ENCODE assay signal across 10 cellular contexts in the genomic region with DNA sequence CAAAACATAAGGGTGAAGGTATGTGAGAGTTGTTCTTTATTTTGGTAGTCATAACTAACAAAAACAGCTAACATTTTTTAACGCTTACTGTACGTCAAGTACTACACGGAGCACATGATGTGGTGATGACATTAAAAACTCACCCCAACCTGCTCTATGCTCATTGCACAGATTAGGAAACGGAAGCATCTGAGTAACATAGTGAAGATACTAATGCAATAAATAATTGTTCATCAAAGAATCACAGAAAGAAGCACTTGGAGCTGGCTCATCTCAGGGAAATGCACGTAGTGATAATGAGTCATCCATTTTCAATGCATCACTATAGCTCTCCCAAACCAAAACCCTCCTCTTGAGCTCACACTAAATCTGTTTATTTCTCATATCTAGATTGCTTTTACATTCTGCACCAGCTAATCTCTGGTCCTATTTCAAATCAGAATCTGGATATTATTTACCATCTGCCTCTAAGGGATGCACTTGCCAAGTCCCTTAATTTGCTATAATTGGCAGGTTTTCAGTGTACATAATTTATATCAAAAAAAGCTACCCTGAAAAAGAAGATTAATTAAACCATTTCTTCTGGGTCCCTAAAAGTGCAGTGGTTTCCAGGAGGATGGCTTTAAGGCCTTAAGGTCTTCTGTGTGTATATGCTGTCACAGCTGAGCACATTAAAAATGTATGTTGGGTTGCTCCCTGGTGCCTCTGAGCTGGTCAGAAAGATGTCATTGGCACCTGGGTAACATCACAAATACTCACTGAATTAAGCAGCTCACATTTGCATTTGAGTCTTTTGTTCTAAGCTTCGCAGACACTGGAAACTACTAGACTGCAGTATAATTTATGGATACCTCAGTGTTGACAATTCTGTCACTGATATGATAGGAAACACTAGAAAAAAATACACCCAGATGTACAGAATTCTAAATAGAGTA.
DNase-seq lines count a peak whose midpoint lies in the region; ATAC-seq and TF ChIP-seq lines count a peak whose summit lies in the region.
"Had no signal": no experiment of that assay in that cellular context is flagged by ENCODE, and none has a peak within 500 bp of the region (broad histone marks: within the 10 kb centered on the region; RNA-seq: fewer than 3 reads in every experiment).

No MANE protein-coding gene starts in this region.

- no peaks in the 10 kb centered on the region for H3F3A ChIP-seq in neural cell (ENCODE audit: insufficient read depth, low read length, poor library complexity, severe bottlenecking)

- H3K9me3 Mint-ChIP-seq in activated CD8-positive, alpha-beta memory T cell treated with anti-CD3 and anti-CD28 coated beads, Interleukin-2, amount 10 ng/mL, durations not matched to agents 7 days and 5 days (ENCODE audit: low read depth): no peaks in the 10 kb centered on the region

- no peaks in the 10 kb centered on the region for H4K20me1 ChIP-seq in neural cell (ENCODE audit: insufficient read depth)

- H3K27me3 Mint-ChIP-seq in activated CD8-positive, alpha-beta memory T cell treated with anti-CD3 and anti-CD28 coated beads, Interleukin-2, amount 10 ng/mL, durations not matched to agents 7 days and 5 days: peaks cover 17% of the 10 kb centered on the region

- peak overlapping the region; percentile 56 for H3K27ac ChIP-seq in neural cell (ENCODE audit: low read length)
- H3K27ac ChIP-seq: sigmoid colon had no signal

- no peak overlapping the region for H3K27ac Mint-ChIP-seq in activated CD8-positive, alpha-beta memory T cell treated with anti-CD3 and anti-CD28 coated beads, Interleukin-2, amount 10 ng/mL, durations not matched to agents 7 days and 5 days

- H3K79me2 ChIP-seq in neural cell (replicated peaks; ENCODE audit: insufficient read depth, low read length): no peaks in the 10 kb centered on the region

- peak; percentile 73 for TF ChIP-seq EP300 in neural cell (conservative IDR thresholded peaks at IDR 0.05; ENCODE audit: poor library complexity, severe bottlenecking)

- TF ChIP-seq CTCF in neural cell (IDR thresholded peaks at IDR 0.05; ENCODE audit: poor library complexity, severe bottlenecking): no peak

- no peaks in the 10 kb centered on the region for H3K9me3 ChIP-seq in neural cell (ENCODE audit: low read length)
- H3K9me3 ChIP-seq: sigmoid colon had no signal

- ATAC-seq in HG03469 (IDR thresholded peaks at IDR 0.05; ENCODE audit: unreplicated experiment) (no peak), HG03139 (IDR thresholded peaks at IDR 0.05; ENCODE audit: unreplicated experiment) (no peak)
- no peak for ATAC-seq in activated CD8-positive, alpha-beta memory T cell treated with anti-CD3 and anti-CD28 coated beads, Interleukin-2, amount 10 ng/mL, durations not matched to agents 7 days and 5 days

- CTCF ChIA-PET in activated CD8-positive, alpha-beta memory T cell treated with anti-CD3 and anti-CD28 coated beads, Interleukin-2, amount 10 ng/mL, durations not matched to agents 7 days and 5 days (lab: Charles Lee): interaction anchor here (2.0 kb wide), 1 partner anchor 682 kb away, joined by 4 read pairs; no protein-coding TSS in a partner anchor

- TF ChIP-seq RAD21 in neural cell (conservative IDR thresholded peaks at IDR 0.05): peak; percentile 13

- H3K9ac ChIP-seq in neural cell (ENCODE audit: low read length): no peak overlapping the region

- H3K27me3 ChIP-seq in neural cell (ENCODE audit: insufficient read depth, low read depth, low read length): no peaks in the 10 kb centered on the region
- H3K27me3 ChIP-seq: sigmoid colon had no signal

- DNase-seq in Daoy (ENCODE audit: low read depth): peak; percentile 70
- DNase-seq in NCI-H1694 treated with DMSO at 0.1 percent for 48 hours (lab: John Stamatoyannopoulos, UW): peak; percentile 89
- peak; percentile 6 for DNase-seq in cerebellum (ENCODE audit: low spot score)
- DNase-seq in activated CD8-positive, alpha-beta memory T cell treated with anti-CD3 and anti-CD28 coated beads, Interleukin-2, amount 50 U/mL, for 4 hours: no peak
- no peak for DNase-seq in activated CD8-positive, alpha-beta memory T cell treated with anti-CD3 and anti-CD28 coated beads, Interleukin-2, amount 10 ng/mL, durations not matched to agents 7 days and 5 days
- DNase-seq: left cardiac atrium, sigmoid colon had no signal

- H3K4me1 Mint-ChIP-seq in activated CD8-positive, alpha-beta memory T cell treated with anti-CD3 and anti-CD28 coated beads, Interleukin-2, amount 10 ng/mL, durations not matched to agents 7 days and 5 days: no peaks in the 10 kb centered on the region

- no peak overlapping the region for H3K4me2 ChIP-seq in neural cell (ENCODE audit: low read length)

- no peak overlapping the region for H2AFZ ChIP-seq in neural cell (ENCODE audit: low read depth, low read length)

- H3K36me3 ChIP-seq in neural cell (ENCODE audit: insufficient read depth, low read length): no peaks in the 10 kb centered on the region
- H3K36me3 ChIP-seq: sigmoid colon had no signal

- no peaks in the 10 kb centered on the region for H3K9me2 ChIP-seq in neural cell (ENCODE audit: insufficient read depth, low read length)

- peak overlapping the region; percentile 2 for H3K4me3 ChIP-seq in neural cell (ENCODE audit: low read length)
- H3K4me3 ChIP-seq: sigmoid colon had no signal

- no peak overlapping the region for H3K4me3 Mint-ChIP-seq in activated CD8-positive, alpha-beta memory T cell treated with anti-CD3 and anti-CD28 coated beads, Interleukin-2, amount 10 ng/mL, durations not matched to agents 7 days and 5 days

- H3K36me3 Mint-ChIP-seq in activated CD8-positive, alpha-beta memory T cell treated with anti-CD3 and anti-CD28 coated beads, Interleukin-2, amount 10 ng/mL, durations not matched to agents 7 days and 5 days: no peaks in the 10 kb centered on the region

TF ChIP-seq in neural cell, 6 proteins besides CTCF, POLR2A, EP300 and RAD21:
- TF ChIP-seq MXI1 (conservative IDR thresholded peaks at IDR 0.05; ENCODE audit: poor library complexity, severe bottlenecking) (no peak), TAF1 (IDR thresholded peaks at IDR 0.05; ENCODE audit: low read depth) (no peak), EZH2 (IDR thresholded peaks at IDR 0.05; ENCODE audit: borderline replicate concordance, insufficient read depth, low read length, poor library complexity, severe bottlenecking) (no peak), POLR2AphosphoS5 (IDR thresholded peaks at IDR 0.05) (no peak), SMC3 (conservative IDR thresholded peaks at IDR 0.05; ENCODE audit: poor library complexity) (no peak)
- TF ChIP-seq, protein P1, sequence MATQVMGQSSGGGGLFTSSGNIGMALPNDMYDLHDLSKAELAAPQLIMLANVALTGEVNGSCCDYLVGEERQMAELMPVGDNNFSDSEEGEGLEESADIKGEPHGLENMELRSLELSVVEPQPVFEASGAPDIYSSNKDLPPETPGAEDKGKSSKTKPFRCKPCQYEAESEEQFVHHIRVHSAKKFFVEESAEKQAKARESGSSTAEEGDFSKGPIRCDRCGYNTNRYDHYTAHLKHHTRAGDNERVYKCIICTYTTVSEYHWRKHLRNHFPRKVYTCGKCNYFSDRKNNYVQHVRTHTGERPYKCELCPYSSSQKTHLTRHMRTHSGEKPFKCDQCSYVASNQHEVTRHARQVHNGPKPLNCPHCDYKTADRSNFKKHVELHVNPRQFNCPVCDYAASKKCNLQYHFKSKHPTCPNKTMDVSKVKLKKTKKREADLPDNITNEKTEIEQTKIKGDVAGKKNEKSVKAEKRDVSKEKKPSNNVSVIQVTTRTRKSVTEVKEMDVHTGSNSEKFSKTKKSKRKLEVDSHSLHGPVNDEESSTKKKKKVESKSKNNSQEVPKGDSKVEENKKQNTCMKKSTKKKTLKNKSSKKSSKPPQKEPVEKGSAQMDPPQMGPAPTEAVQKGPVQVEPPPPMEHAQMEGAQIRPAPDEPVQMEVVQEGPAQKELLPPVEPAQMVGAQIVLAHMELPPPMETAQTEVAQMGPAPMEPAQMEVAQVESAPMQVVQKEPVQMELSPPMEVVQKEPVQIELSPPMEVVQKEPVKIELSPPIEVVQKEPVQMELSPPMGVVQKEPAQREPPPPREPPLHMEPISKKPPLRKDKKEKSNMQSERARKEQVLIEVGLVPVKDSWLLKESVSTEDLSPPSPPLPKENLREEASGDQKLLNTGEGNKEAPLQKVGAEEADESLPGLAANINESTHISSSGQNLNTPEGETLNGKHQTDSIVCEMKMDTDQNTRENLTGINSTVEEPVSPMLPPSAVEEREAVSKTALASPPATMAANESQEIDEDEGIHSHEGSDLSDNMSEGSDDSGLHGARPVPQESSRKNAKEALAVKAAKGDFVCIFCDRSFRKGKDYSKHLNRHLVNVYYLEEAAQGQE (IDR thresholded peaks at IDR 0.05; ENCODE audit: borderline replicate concordance): no peak

Comparison
In these comparisons a context has a peak if more than half of its experiments do, and no peak if none do; other contexts are left out.
1. DNase-seq: peak in Daoy (single experiment), NCI-H1694 treated with DMSO at 0.1 percent for 48 hours (single experiment) and cerebellum (single experiment); none in activated CD8-positive, alpha-beta memory T cell treated with anti-CD3 and anti-CD28 coated beads, Interleukin-2, amount 50 U/mL, for 4 hours (single experiment) and activated CD8-positive, alpha-beta memory T cell treated with anti-CD3 and anti-CD28 coated beads, Interleukin-2, amount 10 ng/mL, durations not matched to agents 7 days and 5 days (single experiment).